In genomic region chr2:203253422-203254095, GRCh38 we compare ENCODE assay signal across 7 cellular contexts. TPM values are rescaled to one million over a fixed set of nuclear protein-coding genes. Genes with fewer than 3 reads are reported as not detected.
DNase-seq lines count a peak whose midpoint lies in the region; ATAC-seq and TF ChIP-seq lines count a peak whose summit lies in the region.
"Not testable (repeated sequence)": the region's sequence is repeated elsewhere in the genome, so short reads cannot be mapped to it uniquely, and the experiment has no call there.

No MANE protein-coding gene starts in this region.

- ATAC-seq in CD8-positive, alpha-beta T cell; activated CD8-positive, alpha-beta memory T cell treated with anti-CD3 and anti-CD28 coated beads, Interleukin-2, amount 10 ng/mL, durations not matched to agents 7 days and 5 days; effector memory CD8-positive, alpha-beta T cell (replicated peaks); natural killer cell treated with Interleukin-12 subunit alpha and Interleukin-12 subunit beta and Interleukin-15 and Interleukin-18, amount 100 ng/mL, for 72 hours: not testable (repeated sequence)

- not testable (repeated sequence) for H3K9me3 ChIP-seq in CD8-positive, alpha-beta T cell (ENCODE audit: low read length); adrenal gland (replicated peaks in 1 of 3); testis

- H3K36me3 Mint-ChIP-seq in CD8-positive, alpha-beta T cell = peaks cover 82% of the 10 kb centered on the region
- peaks cover 37% of the 10 kb centered on the region for H3K36me3 Mint-ChIP-seq in activated CD8-positive, alpha-beta memory T cell treated with anti-CD3 and anti-CD28 coated beads, Interleukin-2, amount 10 ng/mL, durations not matched to agents 7 days and 5 days
- H3K36me3 Mint-ChIP-seq in effector memory CD8-positive, alpha-beta T cell (ENCODE audit: insufficient read depth) = peaks cover 70% of the 10 kb centered on the region
- peaks cover 26% of the 10 kb centered on the region for H3K36me3 Mint-ChIP-seq in natural killer cell treated with Interleukin-12 subunit alpha and Interleukin-12 subunit beta and Interleukin-15 and Interleukin-18, amount 100 ng/mL, for 72 hours

- H3K27ac ChIP-seq in CD8-positive, alpha-beta T cell (ENCODE audit: low read depth, low read length) = not testable (repeated sequence)
- H3K27ac ChIP-seq in adrenal gland = peak overlapping the region; percentile 7 to 76 (median 59)
- peak overlapping the region; percentile 80 to 89 for H3K27ac ChIP-seq in testis

- CTCF ChIA-PET in CD8-positive, alpha-beta T cell (lab: Charles Lee); HEK293T (lab: Yijun Ruan, JAX): not testable (repeated sequence)
- CTCF ChIA-PET in activated CD8-positive, alpha-beta memory T cell treated with anti-CD3 and anti-CD28 coated beads, Interleukin-2, amount 10 ng/mL, durations not matched to agents 7 days and 5 days (lab: Charles Lee) = interaction anchor here (0.6 kb wide), 1 partner anchor 665 kb away, joined by 3 read pairs; no protein-coding TSS in a partner anchor

- not testable (repeated sequence) for H3K4me1 ChIP-seq in CD8-positive, alpha-beta T cell (ENCODE audit: insufficient read depth, low read length)
- peaks cover 7 to 18% of the 10 kb centered on the region in 2 donors for H3K4me1 ChIP-seq in adrenal gland (replicated peaks in 1 of 2)
- H3K4me1 ChIP-seq in testis = peaks cover 54% of the 10 kb centered on the region

- H3K9me3 Mint-ChIP-seq in CD8-positive, alpha-beta T cell; activated CD8-positive, alpha-beta memory T cell treated with anti-CD3 and anti-CD28 coated beads, Interleukin-2, amount 10 ng/mL, durations not matched to agents 7 days and 5 days (ENCODE audit: low read depth); effector memory CD8-positive, alpha-beta T cell; natural killer cell treated with Interleukin-12 subunit alpha and Interleukin-12 subunit beta and Interleukin-15 and Interleukin-18, amount 100 ng/mL, for 72 hours: not testable (repeated sequence)

- not testable (repeated sequence) for DNase-seq in CD8-positive, alpha-beta T cell; HEK293T (ENCODE audit: extremely low spot score); activated CD8-positive, alpha-beta memory T cell treated with anti-CD3 and anti-CD28 coated beads, Interleukin-2, amount 10 ng/mL, durations not matched to agents 7 days and 5 days; effector memory CD8-positive, alpha-beta T cell; natural killer cell treated with Interleukin-12 subunit alpha and Interleukin-12 subunit beta and Interleukin-15 and Interleukin-18, amount 100 ng/mL, for 72 hours (ENCODE audit: low spot score)
- DNase-seq in adrenal gland (peak in 5 of 7 donors; percentile 26 to 59 (median 35)), testis (peak; percentile 70)

- H3K4me3 ChIP-seq in CD8-positive, alpha-beta T cell (ENCODE audit: low read depth, low read length); adrenal gland; testis: not testable (repeated sequence)

- peak overlapping the region; percentile 49 for H3K27ac Mint-ChIP-seq in CD8-positive, alpha-beta T cell
- H3K27ac Mint-ChIP-seq in activated CD8-positive, alpha-beta memory T cell treated with anti-CD3 and anti-CD28 coated beads, Interleukin-2, amount 10 ng/mL, durations not matched to agents 7 days and 5 days = peak overlapping the region; percentile 30
- H3K27ac Mint-ChIP-seq in effector memory CD8-positive, alpha-beta T cell = peak overlapping the region; percentile 55 to 93
- peak overlapping the region; percentile 56 to 66 for H3K27ac Mint-ChIP-seq in natural killer cell treated with Interleukin-12 subunit alpha and Interleukin-12 subunit beta and Interleukin-15 and Interleukin-18, amount 100 ng/mL, for 72 hours

- POLR2A ChIA-PET in CD8-positive, alpha-beta T cell (lab: Charles Lee); HEK293T (lab: Yijun Ruan, JAX): not testable (repeated sequence)

- not testable (repeated sequence) for H3K4me3 Mint-ChIP-seq in CD8-positive, alpha-beta T cell; activated CD8-positive, alpha-beta memory T cell treated with anti-CD3 and anti-CD28 coated beads, Interleukin-2, amount 10 ng/mL, durations not matched to agents 7 days and 5 days; effector memory CD8-positive, alpha-beta T cell; natural killer cell treated with Interleukin-12 subunit alpha and Interleukin-12 subunit beta and Interleukin-15 and Interleukin-18, amount 100 ng/mL, for 72 hours

- H3K36me3 ChIP-seq in CD8-positive, alpha-beta T cell (ENCODE audit: insufficient read depth, low read length) = peaks cover 28% of the 10 kb centered on the region
- H3K36me3 ChIP-seq in adrenal gland (replicated peaks in 1 of 2) = peaks cover 0 to 24% of the 10 kb centered on the region in 2 donors
- H3K36me3 ChIP-seq in testis (ENCODE audit: low read depth, missing control alignments) = not testable (repeated sequence)

- intact Hi-C loops in CD8-positive, alpha-beta T cell (cut with DNase I, micrococcal nuclease); adrenal gland (cut with DNase I); testis (cut with DNase I; ENCODE audit: low total_unique reads): not testable (repeated sequence)

- not testable (repeated sequence) for TF ChIP-seq CTCF in CD8-positive, alpha-beta T cell (IDR thresholded peaks at IDR 0.05); adrenal gland (IDR thresholded peaks at IDR 0.05); testis (IDR thresholded peaks at IDR 0.05)

- peaks cover 11% of the 10 kb centered on the region for H3K4me1 Mint-ChIP-seq in CD8-positive, alpha-beta T cell (ENCODE audit: low read depth)
- H3K4me1 Mint-ChIP-seq in activated CD8-positive, alpha-beta memory T cell treated with anti-CD3 and anti-CD28 coated beads, Interleukin-2, amount 10 ng/mL, durations not matched to agents 7 days and 5 days = not testable (repeated sequence)
- H3K4me1 Mint-ChIP-seq in effector memory CD8-positive, alpha-beta T cell (ENCODE audit: low read depth in 2 of 2) = peaks cover 5 to 27% of the 10 kb centered on the region in 2 donors
- H3K4me1 Mint-ChIP-seq in natural killer cell treated with Interleukin-12 subunit alpha and Interleukin-12 subunit beta and Interleukin-15 and Interleukin-18, amount 100 ng/mL, for 72 hours (ENCODE audit: low read depth in 2 of 2) = peaks cover 15 to 19% of the 10 kb centered on the region in 2 donors

- H3K27me3 Mint-ChIP-seq in CD8-positive, alpha-beta T cell (ENCODE audit: low read depth); activated CD8-positive, alpha-beta memory T cell treated with anti-CD3 and anti-CD28 coated beads, Interleukin-2, amount 10 ng/mL, durations not matched to agents 7 days and 5 days; effector memory CD8-positive, alpha-beta T cell; natural killer cell treated with Interleukin-12 subunit alpha and Interleukin-12 subunit beta and Interleukin-15 and Interleukin-18, amount 100 ng/mL, for 72 hours: not testable (repeated sequence)

- TF ChIP-seq POLR2A in adrenal gland (IDR thresholded peaks at IDR 0.05); testis (IDR thresholded peaks at IDR 0.05): not testable (repeated sequence)

- 36 to 49% (median 46%) methylated on average over 9 to 10 of the region's 10 CpGs for WGBS in adrenal gland, 4 donors
- 29 to 52% methylated on average over 10 of the region's 10 CpGs for WGBS in testis, 2 donors

- H3K27me3 ChIP-seq in CD8-positive, alpha-beta T cell (ENCODE audit: insufficient read depth, low read length); adrenal gland; testis: not testable (repeated sequence)

TF ChIP-seq in HEK293T, 16 proteins besides CTCF, POLR2A, EP300 and RAD21:
- peak; percentile 14; the same call in 1 of the 2 replicates for TF ChIP-seq PKNOX1 (IDR thresholded peaks at IDR 0.05)

RNA-seq across cellular contexts. Expression of gene CYP20A1, which starts 14.7 kb away (rescaled TPM):
- 10 to 100 TPM; 22.6 to 24.6 TPM for total RNA-seq in CD8-positive, alpha-beta T cell
- 10 to 100 TPM; 14.3 to 16.9 TPM for total RNA-seq in activated CD8-positive, alpha-beta memory T cell treated with anti-CD3 and anti-CD28 coated beads, Interleukin-2, amount 10 ng/mL, durations not matched to agents 7 days and 5 days
- total RNA-seq in adrenal gland (10 to 100 TPM; 25.9 to 70.9 (median 42.0) TPM), testis (10 to 100 TPM; 38.7 to 40.8 TPM)
- polyA plus RNA-seq in adrenal gland (10 to 100 TPM; 10.9 to 22.9 (median 13.0) TPM), testis (ENCODE audit: insufficient read depth, low read depth, low replicate concordance) (16.9 TPM)
- 10 to 100 TPM; 21.6 to 25.9 TPM for total RNA-seq in natural killer cell treated with Interleukin-12 subunit alpha and Interleukin-12 subunit beta and Interleukin-15 and Interleukin-18, amount 100 ng/mL, for 72 hours
